In the genomic region with DNA sequence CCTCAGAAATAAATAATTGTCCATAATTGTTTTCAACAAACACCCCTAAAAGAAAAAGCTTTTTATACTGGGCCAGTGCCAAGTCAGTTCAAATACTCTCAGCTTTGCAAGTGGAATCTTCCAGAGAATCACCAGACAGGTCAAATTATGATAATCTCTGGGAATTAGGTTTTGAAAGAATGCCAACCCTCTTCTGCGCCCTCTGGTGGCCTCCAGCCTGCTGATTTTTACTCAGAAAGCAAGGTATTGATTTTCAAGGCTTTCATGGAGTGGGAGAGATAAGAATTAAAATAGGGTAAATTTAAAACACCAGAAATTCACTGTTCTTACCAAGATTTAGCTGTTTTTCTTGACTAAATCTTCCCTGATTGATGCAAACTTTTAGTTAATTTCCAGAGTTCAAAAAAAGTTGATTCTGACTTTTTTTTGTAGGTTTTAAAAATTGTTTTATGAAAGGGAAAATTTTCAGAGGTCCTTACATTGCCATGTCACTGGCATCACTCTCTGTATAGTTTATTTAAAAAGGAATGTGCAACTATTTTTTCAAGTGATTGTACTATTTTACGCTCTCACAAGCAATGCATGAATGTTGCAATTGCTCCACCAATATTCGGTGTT, we compare ENCODE assay signal across 8 cellular contexts.
A peak's percentile ranks its signal among the peaks of the same experiment; 100 is the strongest.
DNase-seq lines count a peak whose midpoint lies in the region; ATAC-seq and TF ChIP-seq lines count a peak whose summit lies in the region.

No MANE protein-coding gene starts in this region.

- H3K4me3 ChIP-seq in RWPE2 (ENCODE audit: severe bottlenecking): no peak overlapping the region

- H3K4me1 ChIP-seq in RWPE2 (ENCODE audit: insufficient read depth, poor library complexity, severe bottlenecking): no peaks in the 10 kb centered on the region

- peaks cover 4% of the 10 kb centered on the region for H3K9me3 ChIP-seq in RWPE2 (ENCODE audit: severe bottlenecking)

- no peak overlapping the region for H3K27ac ChIP-seq in RWPE2 (ENCODE audit: poor library complexity, severe bottlenecking)

- ATAC-seq in RWPE2 (ENCODE audit: low read depth) (no peak), GM21723 (IDR thresholded peaks at IDR 0.05; ENCODE audit: unreplicated experiment) (no peak)

- peak; percentile 66 for DNase-seq in COLO668 (lab: John Stamatoyannopoulos, UW; ENCODE audit: unreplicated experiment)
- DNase-seq in GM20000 (ENCODE audit: low spot score): no peak
- no peak for DNase-seq in RWPE2 (ENCODE audit: low spot score)
- peak; percentile 5 for DNase-seq in iPS DF 19.7 (ENCODE audit: low read depth, low spot score)
- DNase-seq in H4 (ENCODE audit: low spot score): no peak
- no peak for DNase-seq in NOMO-1 (lab: John Stamatoyannopoulos, UW; ENCODE audit: unreplicated experiment in 2 of 2)
- no peak for DNase-seq in hippocampal formation (lab: John Stamatoyannopoulos, UW)

- no peaks in the 10 kb centered on the region for H3K27me3 ChIP-seq in RWPE2 (ENCODE audit: insufficient read depth, poor library complexity, severe bottlenecking)

- TF ChIP-seq CTCF in GM20000 (IDR thresholded peaks at IDR 0.05; ENCODE audit: extremely low read depth, missing control alignments): peak; percentile 43
- peak; percentile 78 for TF ChIP-seq CTCF in RWPE2 (IDR thresholded peaks at IDR 0.05; ENCODE audit: poor library complexity, severe bottlenecking)

- H3K36me3 ChIP-seq in RWPE2 (ENCODE audit: low read depth): no peaks in the 10 kb centered on the region

Comparison
In these comparisons a context has a peak if more than half of its experiments do, and no peak if none do; other contexts are left out.
1. DNase-seq: peak in COLO668 (single experiment) and iPS DF 19.7 (single experiment); none in GM20000 (single experiment), RWPE2 (single experiment), H4 (single experiment), NOMO-1 (0 of 2) and hippocampal formation (0 of 2).